In genomic region chr1:42962641-42963377, GRCh38 we compare ENCODE assay signal across 8 cellular contexts. TPM values are rescaled to one million over a fixed set of nuclear protein-coding genes. Genes with fewer than 3 reads are reported as not detected.
DNase-seq lines count a peak whose midpoint lies in the region; ATAC-seq, FAIRE-seq and TF ChIP-seq lines count a peak whose summit lies in the region.

No MANE protein-coding gene starts in this region.

- H3K9me3 ChIP-seq in AG04450 (ENCODE audit: control insufficient read depth, insufficient read depth, low read length) (peaks cover 1% of the 10 kb centered on the region; the same call in 1 of the 2 replicates), kidney (ENCODE audit: control insufficient read depth in 1 of 2, low read length in 2 of 2) (no peaks in the 10 kb centered on the region)

- no peaks in the 10 kb centered on the region for H3K27me3 ChIP-seq in AG04450 (ENCODE audit: control insufficient read depth, insufficient read depth, low read length)

- peaks cover 4 to 13% of the 10 kb centered on the region in 2 donors for H3K4me1 ChIP-seq in kidney (ENCODE audit: control insufficient read depth in 1 of 2, insufficient read depth in 1 of 2, low read depth in 1 of 2, low read length in 2 of 2)

- H3K4me3 ChIP-seq in AG04450 (ENCODE audit: low read depth, low read length), result no peak overlapping the region
- H3K4me3 ChIP-seq in WI38 (ENCODE audit: low read depth, low read length), result peak overlapping the region; percentile 17
- no peak overlapping the region for H3K4me3 ChIP-seq in kidney (ENCODE audit: low read length in 2 of 2)

- POLR2A ChIA-PET in AG04450 (lab: Yijun Ruan, JAX), result interaction anchor here (0.6 to 3.1 kb wide), 8 partner anchors 9 to 196 kb away, joined by 3 to 20 read pairs (median 4); partner anchors contain the start of genes C1orf50, P3H1 and ZNF691

- ATAC-seq in HG02759 (IDR thresholded peaks at IDR 0.05; ENCODE audit: unreplicated experiment) (no peak), HG02870 (IDR thresholded peaks at IDR 0.05; ENCODE audit: unreplicated experiment) (no peak)

- H3K9ac ChIP-seq in kidney (ENCODE audit: low read length in 2 of 2), result no peak overlapping the region

- H3K27ac ChIP-seq in AG04450 (ENCODE audit: low read depth, low read length), result peak overlapping the region; percentile 91
- peak overlapping the region; percentile 17 to 57 for H3K27ac ChIP-seq in kidney (ENCODE audit: low read depth in 2 of 2, low read length in 2 of 2)

- no peak for TF ChIP-seq CTCF in AG04450 (IDR thresholded peaks at IDR 0.05; ENCODE audit: low read depth, low read length)
- no peak for TF ChIP-seq CTCF in WI38 (IDR thresholded peaks at IDR 0.05; ENCODE audit: low read depth, low read length)
- TF ChIP-seq CTCF in kidney (IDR thresholded peaks at IDR 0.05; ENCODE audit: borderline replicate concordance, extremely low read depth, insufficient read depth), result no peak

- intact Hi-C loops in kidney (cut with DNase I), result no loop called here

- DNase-seq in AG04450 (ENCODE audit: low read depth, low spot score) (no peak), NCI-H1092 treated with DMSO at 0.1 percent for 48 hours (lab: John Stamatoyannopoulos, UW) (peak; percentile 64), kidney (peak; percentile 92), activated T-cell treated with anti-CD3 and anti-CD28 coated beads for 4 hours (no peak), retina (no peak)

- H3K36me3 ChIP-seq in kidney (ENCODE audit: control insufficient read depth in 1 of 2, insufficient read depth in 2 of 2, low read length in 2 of 2), result no peaks in the 10 kb centered on the region

- FAIRE-seq in kidney (lab: Jason Lieb, UNC), result no peak

- CTCF ChIA-PET in AG04450 (lab: Charles Lee), result interaction anchor here (3.5 kb wide), 1 partner anchor 111 kb away, joined by 16 read pairs; no protein-coding TSS in a partner anchor

RNA-seq across cellular contexts. Expression of gene SLC2A1, which starts 4.1 kb away (rescaled TPM):
- polyA plus RNA-seq in AG04450 (2011; rRNA removed) (114 and 140 TPM in 2 replicates), kidney (ENCODE audit: insufficient read depth, low read depth, low replicate concordance) (28.6 TPM)
- 125 and 154 TPM in 2 replicates for polyA minus RNA-seq in AG04450 (2011; rRNA and poly(A)+ RNA removed)
- 55.9 TPM for total RNA-seq in kidney

Comparison
In these comparisons a context has a peak if more than half of its experiments do, and no peak if none do; other contexts are left out.
1. DNase-seq: peak in NCI-H1092 treated with DMSO at 0.1 percent for 48 hours (single experiment) and kidney (single experiment); none in AG04450 (single experiment), activated T-cell treated with anti-CD3 and anti-CD28 coated beads for 4 hours (single experiment) and retina (single experiment).